In genomic region chr6:113855500-113856010, GRCh38 we compare ENCODE assay signal across 8 cellular contexts. TPM values are rescaled to one million over a fixed set of nuclear protein-coding genes. Genes with fewer than 3 reads are reported as not detected.
DNase-seq lines count a peak whose midpoint lies in the region; ATAC-seq, FAIRE-seq and TF ChIP-seq lines count a peak whose summit lies in the region.

No MANE protein-coding gene starts in this region.

- CTCF ChIA-PET in A549 (lab: Yijun Ruan, JAX) = interaction anchor here (0.5 to 1.3 kb wide), 4 partner anchors 51 to 493 kb away, joined by 3 to 5 read pairs (median 4); no protein-coding TSS in a partner anchor

- POLR2A ChIA-PET in A549 (lab: Yijun Ruan, JAX) = interaction anchor here (0.6 to 1.5 kb wide), 8 partner anchors 81 to 749 kb away, joined by 3 to 13 read pairs (median 5); no protein-coding TSS in a partner anchor

- 4% methylated on average over 16 of the region's 17 CpGs for WGBS in A549 (ENCODE audit: missing lambda C conversion rate)

- TF ChIP-seq POLR2A in A549 (IDR thresholded peaks at IDR 0.05; ENCODE audit: low read length) = no peak

- no peak for FAIRE-seq in A549 (lab: Jason Lieb, UNC)

- DNase-seq in A549 (ENCODE audit: low read depth in 1 of 2, low spot score in 1 of 2) = peak; percentile 7 to 32
- DNase-seq in GM13977 (ENCODE audit: low spot score) = peak; percentile 51
- DNase-seq in fibroblast of pulmonary artery (ENCODE audit: low read depth) = peak; percentile 44
- peak in 41 of 56 donors; percentile 16 to 82 (median 62) for DNase-seq in nucleus accumbens (lab: John Stamatoyannopoulos, UW)
- no peak for DNase-seq in effector CD4-positive, alpha-beta T cell
- no peak for DNase-seq in stimulated activated CD4-positive, alpha-beta T cell treated with anti-CD3 and anti-CD28 coated beads, Interleukin-4, amount 100 ng/mL, for 4 hours
- no peak for DNase-seq in NCI-H128 (lab: John Stamatoyannopoulos, UW; ENCODE audit: unreplicated experiment)

- no peak for TF ChIP-seq EP300 in A549 (IDR thresholded peaks at IDR 0.05)

- ATAC-seq in A549 (no peak), SK-N-SH treated with all-trans-retinoic acid at 6 μM for 48 hours (0 out of 3 replicates have a peak, but pooled peaks have one; percentile 0)

- TF ChIP-seq RAD21 in A549 (conservative IDR thresholded peaks at IDR 0.05 in 1 of 2, IDR thresholded peaks at IDR 0.05 in 1 of 2) = 0 out of 5 replicates have a peak, but pooled peaks of 1 of the 2 experiments have one; percentile 9

- TF ChIP-seq CTCF in A549 (IDR thresholded peaks at IDR 0.05) (no peak), GM13977 (IDR thresholded peaks at IDR 0.05; ENCODE audit: extremely low read depth, insufficient read depth, missing control alignments) (no peak), fibroblast of pulmonary artery (IDR thresholded peaks at IDR 0.05; ENCODE audit: low read length, missing control alignments) (no peak)

- peak overlapping the region; percentile 95 to 99 for H3K27ac ChIP-seq in A549

- 0 out of 3 replicates have a peak, but pooled peaks cover 4% of the 10 kb centered on the region for H3K4me1 ChIP-seq in A549

- in situ Hi-C loops in GM13977 (cut with MboI; ENCODE audit: low pct_unique_long_range_greater_than_20kb, low sequenced_read_pairs, unreplicated experiment) = loop anchor here (10.0 kb wide), 1 partner anchor 221 kb away; no protein-coding TSS in a partner anchor

- peak overlapping the region; percentile 98 for H3K4me3 ChIP-seq in A549
- H3K4me3 ChIP-seq in fibroblast of pulmonary artery (replicated peaks; ENCODE audit: low read depth, low read length) = peak overlapping the region; percentile 100

- no peaks in the 10 kb centered on the region for H3K9me3 ChIP-seq in A549

- H3K4me2 ChIP-seq in A549 = peak overlapping the region; percentile 90

TF ChIP-seq in A549, 52 proteins besides CTCF, POLR2A, EP300 and RAD21:
- TF ChIP-seq PHF8 (IDR thresholded peaks at IDR 0.05; ENCODE audit: borderline replicate concordance, low read depth) (no peak), MAX (IDR thresholded peaks at IDR 0.05) (peak; percentile 17; the same call in 1 of the 2 replicates)

TF ChIP-seq in SK-N-SH treated with all-trans-retinoic acid at 6 μM for 48 hours, 23 proteins besides CTCF, POLR2A, EP300 and RAD21:
- TF ChIP-seq PPARA (CRISPR knock-in tag; IDR thresholded peaks at IDR 0.05; ENCODE audit: borderline replicate concordance) = no peak
- 0 out of 2 replicates have a peak, but pooled peaks have one; percentile 19 for TF ChIP-seq PATZ1 (CRISPR knock-in tag; IDR thresholded peaks at IDR 0.05; ENCODE audit: borderline replicate concordance)

RNA-seq across cellular contexts. Expression of gene MARCKS, which starts 1.6 kb away (rescaled TPM):
- polyA plus RNA-seq in A549 (2011; rRNA removed) (28.2 and 39.4 TPM in 2 replicates), A549 (2017; fragmentation: RNase III; extraction: RNeasy Plus Mini Kit Qiagen cat#74134 plus additional on column Dnase treatment) (20.2 to 26.3 TPM (median 21.2 TPM) in 3 replicates)
- polyA plus RNA-seq in A549 (2012; cell fraction: cytosol; rRNA removed) = 7.2 and 9.1 TPM in 2 replicates
- 13.3 and 13.9 TPM in 2 replicates for polyA plus RNA-seq in A549 (2012; cell fraction: nucleus; rRNA removed)
- 9.8 TPM in 2 replicates for polyA minus RNA-seq in A549 (2011; rRNA and poly(A)+ RNA removed)

Comparison
In these comparisons a context has a peak if more than half of its experiments do, and no peak if none do; other contexts are left out.
1. DNase-seq: peak in A549 (2 of 2), GM13977 (single experiment), fibroblast of pulmonary artery (single experiment) and nucleus accumbens (41 of 56); none in effector CD4-positive, alpha-beta T cell (single experiment), stimulated activated CD4-positive, alpha-beta T cell treated with anti-CD3 and anti-CD28 coated beads, Interleukin-4, amount 100 ng/mL, for 4 hours (0 of 2) and NCI-H128 (single experiment).